12 cellular contexts compared by ENCODE assay signal in the genomic region with DNA sequence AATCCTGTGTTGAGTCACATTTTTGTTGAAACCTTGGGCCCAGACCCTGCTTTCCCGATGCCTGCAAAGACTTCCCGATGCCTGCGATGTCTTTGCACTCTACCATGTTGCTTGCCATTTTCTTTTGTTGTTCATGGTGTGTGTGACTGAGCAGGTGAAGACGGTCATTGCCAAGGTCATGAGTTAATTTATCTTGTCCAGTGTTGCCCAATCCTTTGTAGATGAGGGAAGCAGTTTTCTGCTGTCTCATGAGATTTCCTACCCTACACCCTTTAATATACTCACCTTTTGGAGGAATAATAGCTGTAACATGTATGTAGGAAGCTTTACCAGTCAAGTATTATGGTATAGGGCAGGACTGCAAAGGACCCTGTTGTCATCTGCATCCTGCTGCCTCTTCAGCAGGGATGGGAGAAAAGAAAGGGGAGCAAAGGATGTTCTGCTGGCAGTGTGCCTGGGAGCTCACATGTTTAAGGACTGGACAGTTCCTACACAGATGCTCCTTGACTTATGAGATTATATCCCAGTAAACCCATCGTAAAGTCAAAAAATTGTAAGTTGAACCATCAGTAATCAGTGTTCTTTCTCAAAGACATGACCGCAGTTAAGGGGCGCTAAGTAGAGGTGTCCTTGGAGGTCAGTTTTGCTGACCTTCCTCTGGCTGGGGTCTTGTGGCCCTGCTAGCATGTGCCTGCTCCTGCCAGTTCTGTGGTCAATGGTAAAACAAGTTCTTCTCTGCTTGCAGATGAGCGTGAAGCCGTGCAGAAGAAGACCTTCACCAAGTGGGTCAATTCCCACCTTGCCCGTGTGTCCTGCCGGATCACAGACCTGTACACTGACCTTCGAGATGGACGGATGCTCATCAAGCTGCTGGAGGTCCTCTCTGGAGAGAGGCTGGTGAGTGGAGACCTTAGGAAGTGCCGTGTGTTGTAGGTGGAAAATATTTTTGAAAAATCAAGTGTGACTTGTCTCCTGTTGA.
A peak's percentile ranks its signal among the peaks of the same experiment; 100 is the strongest.
DNase-seq lines count a peak whose midpoint lies in the region; ATAC-seq, FAIRE-seq and TF ChIP-seq lines count a peak whose summit lies in the region.
"Had no signal": no experiment of that assay in that cellular context is flagged by ENCODE, and none has a peak within 500 bp of the region (broad histone marks: within the 10 kb centered on the region; RNA-seq: fewer than 3 reads in every experiment).

No MANE protein-coding gene starts in this region.

- H3K4me3 Mint-ChIP-seq in activated naive CD4-positive, alpha-beta T cell treated with anti-CD3 and anti-CD28 coated beads for 36 hours: no peak overlapping the region
- H3K4me3 Mint-ChIP-seq: activated B cell treated with CpG ODN at 0.5 μM for 24 hours had no signal

- no peak overlapping the region for H2AFZ ChIP-seq in HepG2 (ENCODE audit: low read length)

- ATAC-seq in HepG2: no peak

- TF ChIP-seq EP300 in HepG2 (IDR thresholded peaks at IDR 0.05; ENCODE audit: low read depth in 2 of 2, low read length in 2 of 2) (no peak), HepG2 (CRISPR knock-in tag; IDR thresholded peaks at IDR 0.05; ENCODE audit: borderline replicate concordance) (no peak)

- H3K9me3 ChIP-seq in ascending aorta (no peaks in the 10 kb centered on the region), HepG2 (ENCODE audit: low read length) (no peaks in the 10 kb centered on the region), thyroid gland (no peaks in the 10 kb centered on the region)

- in situ Hi-C loops in HepG2 (cut with HindIII; ENCODE audit: extremely low pct_ligation_motif_present, low pct_unique_long_range_greater_than_20kb): no loop called here
- in situ Hi-C loops in G401 (cut with HindIII; ENCODE audit: low sequenced_read_pairs): no loop called here

- H3K36me3 ChIP-seq in ascending aorta (no peaks in the 10 kb centered on the region), HepG2 (replicated peaks in 1 of 2; ENCODE audit: control insufficient read depth in 1 of 2, insufficient read depth in 2 of 2, low read length in 2 of 2) (peaks cover 57 to 86% of the 10 kb centered on the region in 2 experiments), thyroid gland (no peaks in the 10 kb centered on the region)

- H3K27ac Mint-ChIP-seq in activated naive CD4-positive, alpha-beta T cell treated with anti-CD3 and anti-CD28 coated beads for 36 hours: peak overlapping the region; percentile 96

- H3K36me3 Mint-ChIP-seq in activated naive CD4-positive, alpha-beta T cell treated with anti-CD3 and anti-CD28 coated beads for 36 hours (ENCODE audit: low read depth): peaks cover 14% of the 10 kb centered on the region

- H3K4me1 ChIP-seq in ascending aorta (peaks cover 28 to 68% of the 10 kb centered on the region in 2 donors), HepG2 (ENCODE audit: insufficient read depth, low read length) (peaks cover 92% of the 10 kb centered on the region), thyroid gland (peaks cover 63 to 78% of the 10 kb centered on the region in 2 donors)

- WGBS in HepG2 (ENCODE audit: low lambda C conversion rate): 91% methylated on average over 14 of the region's 14 CpGs
- WGBS in thyroid gland, 2 donors: 88 to 93% methylated on average over 14 of the region's 14 CpGs

- no peak overlapping the region for H3K4me3 ChIP-seq in ascending aorta
- no peak overlapping the region for H3K4me3 ChIP-seq in HepG2 (replicated peaks in 1 of 3; ENCODE audit: insufficient read depth in 1 of 3, low read depth in 2 of 3, low read length in 3 of 3)
- H3K4me3 ChIP-seq in thyroid gland (replicated peaks in 1 of 3): no peak overlapping the region

- 0 out of 4 replicates have a peak, but pooled peaks of 1 of the 2 experiments have one; percentile 15 for TF ChIP-seq POLR2A in HepG2 (IDR thresholded peaks at IDR 0.05; ENCODE audit: insufficient read depth in 1 of 2, low read depth in 2 of 2, low read length in 2 of 2)
- TF ChIP-seq POLR2A in thyroid gland (IDR thresholded peaks at IDR 0.05): no peak

- intact Hi-C loops in activated naive CD4-positive, alpha-beta T cell treated with anti-CD3 and anti-CD28 coated beads for 36 hours (cut with micrococcal nuclease): no loop called here
- intact Hi-C loops in ascending aorta (cut with DNase I): no loop called here
- intact Hi-C loops in HepG2 (cut with micrococcal nuclease; ENCODE audit: unreplicated experiment): no loop called here
- intact Hi-C loops in thyroid gland (cut with DNase I): no loop called here

- H3K79me2 ChIP-seq in HepG2 (ENCODE audit: insufficient read depth, low read length): peaks cover 99% of the 10 kb centered on the region

- POLR2A ChIA-PET in HepG2 (lab: Yijun Ruan, JAX): interaction anchor here (1.1 to 1.6 kb wide), 3 partner anchors 11 to 40 kb away, joined by 3 to 6 read pairs (median 5); no protein-coding TSS in a partner anchor

- H3K9me3 Mint-ChIP-seq in activated naive CD4-positive, alpha-beta T cell treated with anti-CD3 and anti-CD28 coated beads for 36 hours: no peaks in the 10 kb centered on the region
- H3K9me3 Mint-ChIP-seq: activated B cell treated with CpG ODN at 0.5 μM for 24 hours had no signal

- DNase-seq in activated naive CD4-positive, alpha-beta T cell treated with anti-CD3 and anti-CD28 coated beads for 36 hours: no peak
- DNase-seq in activated naive CD4-positive, alpha-beta T cell treated with Interleukin-2 at 50 U/mL for 16 hours: no peak
- DNase-seq in ascending aorta (ENCODE audit: low spot score in 2 of 2) (no peak), HepG2 (ENCODE audit: low spot score) (no peak), thyroid gland (no peak), medulla oblongata (ENCODE audit: extremely low spot score) (no peak), G401 (ENCODE audit: low spot score) (no peak)
- no peak for DNase-seq in stimulated activated CD4-positive, alpha-beta T cell treated with anti-CD3 and anti-CD28 coated beads, Interleukin-1b, Interleukin-23, amount 100 ng/mL, for 48 hours
- DNase-seq: activated B cell treated with CpG ODN at 0.5 μM for 24 hours; activated gamma-delta T cell; NCI-H2227 treated with DMSO at 0.1 percent for 48 hours; stimulated activated CD4-positive, alpha-beta T cell treated with anti-CD3 and anti-CD28 coated beads, Interleukin-15, amount 100 ng/mL, for 24 hours had no signal

- TF ChIP-seq RAD21 in HepG2 (CRISPR knock-in tag; IDR thresholded peaks at IDR 0.05): no peak

- H3K9ac ChIP-seq in HepG2 (ENCODE audit: insufficient read depth, low read depth, low read length): no peak overlapping the region

- H3K4me1 Mint-ChIP-seq in activated naive CD4-positive, alpha-beta T cell treated with anti-CD3 and anti-CD28 coated beads for 36 hours (ENCODE audit: low read depth): peaks cover 92% of the 10 kb centered on the region

- no peak for TF ChIP-seq CTCF in ascending aorta (IDR thresholded peaks at IDR 0.05)
- no peak for TF ChIP-seq CTCF in HepG2 (CRISPR knock-in tag; IDR thresholded peaks at IDR 0.05)
- no peak for TF ChIP-seq CTCF in thyroid gland (IDR thresholded peaks at IDR 0.05)

- no peak for FAIRE-seq in HepG2 (lab: Jason Lieb, UNC)

- BruUV-seq in HepG2 (replicated peaks; lab: Mats Ljungman, UMichigan): no TSS peak

- H3K27me3 ChIP-seq in ascending aorta: no peaks in the 10 kb centered on the region
- no peaks in the 10 kb centered on the region for H3K27me3 ChIP-seq in HepG2 (ENCODE audit: control insufficient read depth in 1 of 2, insufficient read depth in 2 of 2, low read length in 2 of 2)
- no peaks in the 10 kb centered on the region for H3K27me3 ChIP-seq in thyroid gland

- no peak overlapping the region for H3K4me2 ChIP-seq in HepG2 (ENCODE audit: low read depth, low read length)

- CTCF ChIA-PET in activated naive CD4-positive, alpha-beta T cell treated with anti-CD3 and anti-CD28 coated beads for 36 hours (lab: Charles Lee): interaction anchor here (0.5 to 1.9 kb wide), 9 partner anchors 9 to 75 kb away, joined by 3 to 6 read pairs (median 3); no protein-coding TSS in a partner anchor
- CTCF ChIA-PET in HepG2 (lab: Yijun Ruan, JAX; ENCODE audit: low intra/inter-chr PET ratio, low total read pairs): no interaction called here

- H3K27ac ChIP-seq in ascending aorta (peak overlapping the region; percentile 75 to 79), HepG2 (ENCODE audit: extremely low read length, insufficient read depth, low read length) (no peak overlapping the region), thyroid gland (peak overlapping the region in 2 of 3 donors; percentile 51 to 71)

- peaks cover 82% of the 10 kb centered on the region for H4K20me1 ChIP-seq in HepG2 (ENCODE audit: insufficient read depth, low read length)

- H3K27me3 Mint-ChIP-seq in activated naive CD4-positive, alpha-beta T cell treated with anti-CD3 and anti-CD28 coated beads for 36 hours (ENCODE audit: low read depth): no peaks in the 10 kb centered on the region
- H3K27me3 Mint-ChIP-seq: activated B cell treated with CpG ODN at 0.5 μM for 24 hours had no signal

TF ChIP-seq in HepG2, 621 proteins besides CTCF, POLR2A, EP300 and RAD21 (continues in another document):
- TF ChIP-seq, protein P1, sequence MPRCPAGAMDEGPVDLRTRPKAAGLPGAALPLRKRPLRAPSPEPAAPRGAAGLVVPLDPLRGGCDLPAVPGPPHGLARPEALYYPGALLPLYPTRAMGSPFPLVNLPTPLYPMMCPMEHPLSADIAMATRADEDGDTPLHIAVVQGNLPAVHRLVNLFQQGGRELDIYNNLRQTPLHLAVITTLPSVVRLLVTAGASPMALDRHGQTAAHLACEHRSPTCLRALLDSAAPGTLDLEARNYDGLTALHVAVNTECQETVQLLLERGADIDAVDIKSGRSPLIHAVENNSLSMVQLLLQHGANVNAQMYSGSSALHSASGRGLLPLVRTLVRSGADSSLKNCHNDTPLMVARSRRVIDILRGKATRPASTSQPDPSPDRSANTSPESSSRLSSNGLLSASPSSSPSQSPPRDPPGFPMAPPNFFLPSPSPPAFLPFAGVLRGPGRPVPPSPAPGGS (CRISPR knock-in tag; IDR thresholded peaks at IDR 0.05): no peak
- no peak for TF ChIP-seq SOX13 (IDR thresholded peaks at IDR 0.05)
- TF ChIP-seq SOX13 (CRISPR knock-in tag; conservative IDR thresholded peaks at IDR 0.05 in 1 of 2, IDR thresholded peaks at IDR 0.05 in 1 of 2): peak in 1 of 2 experiments; percentile 44; a peak in 1 of 4 replicates
- no peak for TF ChIP-seq FOXO1 (CRISPR knock-in tag; IDR thresholded peaks at IDR 0.05)
- 0 out of 2 replicates have a peak, but pooled peaks have one; percentile 50 for TF ChIP-seq ZNF891 (CRISPR knock-in tag; IDR thresholded peaks at IDR 0.05)
